In the genomic region with DNA sequence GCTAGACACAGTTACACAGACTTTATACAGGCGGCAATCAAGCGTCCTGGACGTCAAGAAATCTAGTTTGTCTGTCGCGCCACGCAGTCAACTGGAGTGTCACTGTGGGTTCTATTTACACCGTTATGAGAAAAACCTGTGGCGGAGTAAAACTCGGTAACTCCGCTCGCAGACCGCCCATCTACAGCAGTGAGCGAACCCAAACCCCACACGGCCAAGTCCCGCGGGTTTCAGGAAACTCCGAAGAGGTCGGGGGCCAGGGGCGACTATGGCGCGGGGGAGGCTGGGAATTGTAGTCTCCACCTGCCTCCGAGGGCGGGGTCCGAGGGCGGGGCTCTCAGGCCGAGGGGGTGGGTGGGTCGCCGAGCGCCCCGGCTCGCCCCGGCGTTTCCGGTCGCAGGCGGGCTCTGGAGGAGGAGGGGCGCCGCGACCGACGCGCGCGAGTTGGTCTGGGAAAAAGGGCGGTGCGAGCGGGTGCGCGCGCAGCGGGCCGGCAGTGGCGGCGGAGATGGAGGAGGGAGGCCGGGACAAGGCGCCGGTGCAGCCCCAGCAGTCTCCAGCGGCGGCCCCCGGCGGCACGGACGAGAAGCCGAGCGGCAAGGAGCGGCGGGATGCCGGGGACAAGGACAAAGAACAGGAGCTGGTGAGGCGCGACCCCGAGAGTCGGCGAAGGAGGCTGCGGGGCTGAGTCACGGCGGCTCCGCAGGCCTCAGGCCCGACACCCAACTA, we compare ENCODE assay signal across 1 cellular context.
A peak's percentile ranks its signal among the peaks of the same experiment; 100 is the strongest.
TF ChIP-seq lines count a peak whose summit lies in the region.

A gene (plus strand): TSS at position 483 of the 729 bp plus-strand sequence. CDS start 26 bp downstream, at position 509.

TF ChIP-seq in GM12878, 131 proteins besides CTCF, POLR2A, EP300 and RAD21 (continued from another document and continues in another):
- TF ChIP-seq ESRRA (IDR thresholded peaks at IDR 0.05; ENCODE audit: low read length) = no peak
- TF ChIP-seq MTA3 (IDR thresholded peaks at IDR 0.05; ENCODE audit: borderline replicate concordance, low read length) = no peak
- TF ChIP-seq, protein P1, sequence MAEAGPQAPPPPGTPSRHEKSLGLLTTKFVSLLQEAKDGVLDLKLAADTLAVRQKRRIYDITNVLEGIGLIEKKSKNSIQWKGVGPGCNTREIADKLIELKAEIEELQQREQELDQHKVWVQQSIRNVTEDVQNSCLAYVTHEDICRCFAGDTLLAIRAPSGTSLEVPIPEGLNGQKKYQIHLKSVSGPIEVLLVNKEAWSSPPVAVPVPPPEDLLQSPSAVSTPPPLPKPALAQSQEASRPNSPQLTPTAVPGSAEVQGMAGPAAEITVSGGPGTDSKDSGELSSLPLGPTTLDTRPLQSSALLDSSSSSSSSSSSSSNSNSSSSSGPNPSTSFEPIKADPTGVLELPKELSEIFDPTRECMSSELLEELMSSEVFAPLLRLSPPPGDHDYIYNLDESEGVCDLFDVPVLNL (IDR thresholded peaks at IDR 0.05; ENCODE audit: low read depth, low read length) = no peak
- TF ChIP-seq SRF (IDR thresholded peaks at IDR 0.05; ENCODE audit: low read depth in 2 of 2, low read length in 2 of 2) = no peak
- TF ChIP-seq HDAC6 (IDR thresholded peaks at IDR 0.05; ENCODE audit: unreplicated experiment) = no peak
- no peak for TF ChIP-seq RELA (IDR thresholded peaks at IDR 0.05; ENCODE audit: borderline replicate concordance, partially characterized antibody)
- no peak for TF ChIP-seq ZSCAN29 (IDR thresholded peaks at IDR 0.05)
- TF ChIP-seq, protein P2, sequence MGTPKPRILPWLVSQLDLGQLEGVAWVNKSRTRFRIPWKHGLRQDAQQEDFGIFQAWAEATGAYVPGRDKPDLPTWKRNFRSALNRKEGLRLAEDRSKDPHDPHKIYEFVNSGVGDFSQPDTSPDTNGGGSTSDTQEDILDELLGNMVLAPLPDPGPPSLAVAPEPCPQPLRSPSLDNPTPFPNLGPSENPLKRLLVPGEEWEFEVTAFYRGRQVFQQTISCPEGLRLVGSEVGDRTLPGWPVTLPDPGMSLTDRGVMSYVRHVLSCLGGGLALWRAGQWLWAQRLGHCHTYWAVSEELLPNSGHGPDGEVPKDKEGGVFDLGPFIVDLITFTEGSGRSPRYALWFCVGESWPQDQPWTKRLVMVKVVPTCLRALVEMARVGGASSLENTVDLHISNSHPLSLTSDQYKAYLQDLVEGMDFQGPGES (IDR thresholded peaks at IDR 0.05) = no peak
- TF ChIP-seq, protein P3, sequence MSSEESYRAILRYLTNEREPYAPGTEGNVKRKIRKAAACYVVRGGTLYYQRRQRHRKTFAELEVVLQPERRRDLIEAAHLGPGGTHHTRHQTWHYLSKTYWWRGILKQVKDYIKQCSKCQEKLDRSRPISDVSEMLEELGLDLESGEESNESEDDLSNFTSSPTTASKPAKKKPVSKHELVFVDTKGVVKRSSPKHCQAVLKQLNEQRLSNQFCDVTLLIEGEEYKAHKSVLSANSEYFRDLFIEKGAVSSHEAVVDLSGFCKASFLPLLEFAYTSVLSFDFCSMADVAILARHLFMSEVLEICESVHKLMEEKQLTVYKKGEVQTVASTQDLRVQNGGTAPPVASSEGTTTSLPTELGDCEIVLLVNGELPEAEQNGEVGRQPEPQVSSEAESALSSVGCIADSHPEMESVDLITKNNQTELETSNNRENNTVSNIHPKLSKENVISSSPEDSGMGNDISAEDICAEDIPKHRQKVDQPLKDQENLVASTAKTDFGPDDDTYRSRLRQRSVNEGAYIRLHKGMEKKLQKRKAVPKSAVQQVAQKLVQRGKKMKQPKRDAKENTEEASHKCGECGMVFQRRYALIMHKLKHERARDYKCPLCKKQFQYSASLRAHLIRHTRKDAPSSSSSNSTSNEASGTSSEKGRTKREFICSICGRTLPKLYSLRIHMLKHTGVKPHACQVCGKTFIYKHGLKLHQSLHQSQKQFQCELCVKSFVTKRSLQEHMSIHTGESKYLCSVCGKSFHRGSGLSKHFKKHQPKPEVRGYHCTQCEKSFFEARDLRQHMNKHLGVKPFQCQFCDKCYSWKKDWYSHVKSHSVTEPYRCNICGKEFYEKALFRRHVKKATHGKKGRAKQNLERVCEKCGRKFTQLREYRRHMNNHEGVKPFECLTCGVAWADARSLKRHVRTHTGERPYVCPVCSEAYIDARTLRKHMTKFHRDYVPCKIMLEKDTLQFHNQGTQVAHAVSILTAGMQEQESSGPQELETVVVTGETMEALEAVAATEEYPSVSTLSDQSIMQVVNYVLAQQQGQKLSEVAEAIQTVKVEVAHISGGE (CRISPR knock-in tag; IDR thresholded peaks at IDR 0.05) = no peak
- TF ChIP-seq BACH1 (IDR thresholded peaks at IDR 0.05; ENCODE audit: borderline replicate concordance) = peak; percentile 73; the same call in 1 of the 2 replicates
- TF ChIP-seq, protein P4, sequence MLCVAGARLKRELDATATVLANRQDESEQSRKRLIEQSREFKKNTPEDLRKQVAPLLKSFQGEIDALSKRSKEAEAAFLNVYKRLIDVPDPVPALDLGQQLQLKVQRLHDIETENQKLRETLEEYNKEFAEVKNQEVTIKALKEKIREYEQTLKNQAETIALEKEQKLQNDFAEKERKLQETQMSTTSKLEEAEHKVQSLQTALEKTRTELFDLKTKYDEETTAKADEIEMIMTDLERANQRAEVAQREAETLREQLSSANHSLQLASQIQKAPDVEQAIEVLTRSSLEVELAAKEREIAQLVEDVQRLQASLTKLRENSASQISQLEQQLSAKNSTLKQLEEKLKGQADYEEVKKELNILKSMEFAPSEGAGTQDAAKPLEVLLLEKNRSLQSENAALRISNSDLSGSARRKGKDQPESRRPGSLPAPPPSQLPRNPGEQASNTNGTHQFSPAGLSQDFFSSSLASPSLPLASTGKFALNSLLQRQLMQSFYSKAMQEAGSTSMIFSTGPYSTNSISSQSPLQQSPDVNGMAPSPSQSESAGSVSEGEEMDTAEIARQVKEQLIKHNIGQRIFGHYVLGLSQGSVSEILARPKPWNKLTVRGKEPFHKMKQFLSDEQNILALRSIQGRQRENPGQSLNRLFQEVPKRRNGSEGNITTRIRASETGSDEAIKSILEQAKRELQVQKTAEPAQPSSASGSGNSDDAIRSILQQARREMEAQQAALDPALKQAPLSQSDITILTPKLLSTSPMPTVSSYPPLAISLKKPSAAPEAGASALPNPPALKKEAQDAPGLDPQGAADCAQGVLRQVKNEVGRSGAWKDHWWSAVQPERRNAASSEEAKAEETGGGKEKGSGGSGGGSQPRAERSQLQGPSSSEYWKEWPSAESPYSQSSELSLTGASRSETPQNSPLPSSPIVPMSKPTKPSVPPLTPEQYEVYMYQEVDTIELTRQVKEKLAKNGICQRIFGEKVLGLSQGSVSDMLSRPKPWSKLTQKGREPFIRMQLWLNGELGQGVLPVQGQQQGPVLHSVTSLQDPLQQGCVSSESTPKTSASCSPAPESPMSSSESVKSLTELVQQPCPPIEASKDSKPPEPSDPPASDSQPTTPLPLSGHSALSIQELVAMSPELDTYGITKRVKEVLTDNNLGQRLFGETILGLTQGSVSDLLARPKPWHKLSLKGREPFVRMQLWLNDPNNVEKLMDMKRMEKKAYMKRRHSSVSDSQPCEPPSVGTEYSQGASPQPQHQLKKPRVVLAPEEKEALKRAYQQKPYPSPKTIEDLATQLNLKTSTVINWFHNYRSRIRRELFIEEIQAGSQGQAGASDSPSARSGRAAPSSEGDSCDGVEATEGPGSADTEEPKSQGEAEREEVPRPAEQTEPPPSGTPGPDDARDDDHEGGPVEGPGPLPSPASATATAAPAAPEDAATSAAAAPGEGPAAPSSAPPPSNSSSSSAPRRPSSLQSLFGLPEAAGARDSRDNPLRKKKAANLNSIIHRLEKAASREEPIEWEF (IDR thresholded peaks at IDR 0.05; ENCODE audit: insufficient replicate concordance, low read depth, low read length) = no peak
- TF ChIP-seq, protein P5, sequence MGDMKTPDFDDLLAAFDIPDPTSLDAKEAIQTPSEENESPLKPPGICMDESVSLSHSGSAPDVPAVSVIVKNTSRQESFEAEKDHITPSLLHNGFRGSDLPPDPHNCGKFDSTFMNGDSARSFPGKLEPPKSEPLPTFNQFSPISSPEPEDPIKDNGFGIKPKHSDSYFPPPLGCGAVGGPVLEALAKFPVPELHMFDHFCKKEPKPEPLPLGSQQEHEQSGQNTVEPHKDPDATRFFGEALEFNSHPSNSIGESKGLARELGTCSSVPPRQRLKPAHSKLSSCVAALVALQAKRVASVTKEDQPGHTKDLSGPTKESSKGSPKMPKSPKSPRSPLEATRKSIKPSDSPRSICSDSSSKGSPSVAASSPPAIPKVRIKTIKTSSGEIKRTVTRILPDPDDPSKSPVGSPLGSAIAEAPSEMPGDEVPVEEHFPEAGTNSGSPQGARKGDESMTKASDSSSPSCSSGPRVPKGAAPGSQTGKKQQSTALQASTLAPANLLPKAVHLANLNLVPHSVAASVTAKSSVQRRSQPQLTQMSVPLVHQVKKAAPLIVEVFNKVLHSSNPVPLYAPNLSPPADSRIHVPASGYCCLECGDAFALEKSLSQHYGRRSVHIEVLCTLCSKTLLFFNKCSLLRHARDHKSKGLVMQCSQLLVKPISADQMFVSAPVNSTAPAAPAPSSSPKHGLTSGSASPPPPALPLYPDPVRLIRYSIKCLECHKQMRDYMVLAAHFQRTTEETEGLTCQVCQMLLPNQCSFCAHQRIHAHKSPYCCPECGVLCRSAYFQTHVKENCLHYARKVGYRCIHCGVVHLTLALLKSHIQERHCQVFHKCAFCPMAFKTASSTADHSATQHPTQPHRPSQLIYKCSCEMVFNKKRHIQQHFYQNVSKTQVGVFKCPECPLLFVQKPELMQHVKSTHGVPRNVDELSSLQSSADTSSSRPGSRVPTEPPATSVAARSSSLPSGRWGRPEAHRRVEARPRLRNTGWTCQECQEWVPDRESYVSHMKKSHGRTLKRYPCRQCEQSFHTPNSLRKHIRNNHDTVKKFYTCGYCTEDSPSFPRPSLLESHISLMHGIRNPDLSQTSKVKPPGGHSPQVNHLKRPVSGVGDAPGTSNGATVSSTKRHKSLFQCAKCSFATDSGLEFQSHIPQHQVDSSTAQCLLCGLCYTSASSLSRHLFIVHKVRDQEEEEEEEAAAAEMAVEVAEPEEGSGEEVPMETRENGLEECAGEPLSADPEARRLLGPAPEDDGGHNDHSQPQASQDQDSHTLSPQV (IDR thresholded peaks at IDR 0.05) = no peak
- peak; percentile 54; the same call in 1 of the 2 replicates for TF ChIP-seq PML (IDR thresholded peaks at IDR 0.05; ENCODE audit: low read length)
- TF ChIP-seq, protein P6, sequence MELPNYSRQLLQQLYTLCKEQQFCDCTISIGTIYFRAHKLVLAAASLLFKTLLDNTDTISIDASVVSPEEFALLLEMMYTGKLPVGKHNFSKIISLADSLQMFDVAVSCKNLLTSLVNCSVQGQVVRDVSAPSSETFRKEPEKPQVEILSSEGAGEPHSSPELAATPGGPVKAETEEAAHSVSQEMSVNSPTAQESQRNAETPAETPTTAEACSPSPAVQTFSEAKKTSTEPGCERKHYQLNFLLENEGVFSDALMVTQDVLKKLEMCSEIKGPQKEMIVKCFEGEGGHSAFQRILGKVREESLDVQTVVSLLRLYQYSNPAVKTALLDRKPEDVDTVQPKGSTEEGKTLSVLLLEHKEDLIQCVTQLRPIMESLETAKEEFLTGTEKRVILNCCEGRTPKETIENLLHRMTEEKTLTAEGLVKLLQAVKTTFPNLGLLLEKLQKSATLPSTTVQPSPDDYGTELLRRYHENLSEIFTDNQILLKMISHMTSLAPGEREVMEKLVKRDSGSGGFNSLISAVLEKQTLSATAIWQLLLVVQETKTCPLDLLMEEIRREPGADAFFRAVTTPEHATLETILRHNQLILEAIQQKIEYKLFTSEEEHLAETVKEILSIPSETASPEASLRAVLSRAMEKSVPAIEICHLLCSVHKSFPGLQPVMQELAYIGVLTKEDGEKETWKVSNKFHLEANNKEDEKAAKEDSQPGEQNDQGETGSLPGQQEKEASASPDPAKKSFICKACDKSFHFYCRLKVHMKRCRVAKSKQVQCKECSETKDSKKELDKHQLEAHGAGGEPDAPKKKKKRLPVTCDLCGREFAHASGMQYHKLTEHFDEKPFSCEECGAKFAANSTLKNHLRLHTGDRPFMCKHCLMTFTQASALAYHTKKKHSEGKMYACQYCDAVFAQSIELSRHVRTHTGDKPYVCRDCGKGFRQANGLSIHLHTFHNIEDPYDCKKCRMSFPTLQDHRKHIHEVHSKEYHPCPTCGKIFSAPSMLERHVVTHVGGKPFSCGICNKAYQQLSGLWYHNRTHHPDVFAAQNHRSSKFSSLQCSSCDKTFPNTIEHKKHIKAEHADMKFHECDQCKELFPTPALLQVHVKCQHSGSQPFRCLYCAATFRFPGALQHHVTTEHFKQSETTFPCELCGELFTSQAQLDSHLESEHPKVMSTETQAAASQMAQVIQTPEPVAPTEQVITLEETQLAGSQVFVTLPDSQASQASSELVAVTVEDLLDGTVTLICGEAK (IDR thresholded peaks at IDR 0.05; ENCODE audit: borderline replicate concordance) = 0 out of 2 replicates have a peak, but pooled peaks have one; percentile 57
- TF ChIP-seq, protein P7, sequence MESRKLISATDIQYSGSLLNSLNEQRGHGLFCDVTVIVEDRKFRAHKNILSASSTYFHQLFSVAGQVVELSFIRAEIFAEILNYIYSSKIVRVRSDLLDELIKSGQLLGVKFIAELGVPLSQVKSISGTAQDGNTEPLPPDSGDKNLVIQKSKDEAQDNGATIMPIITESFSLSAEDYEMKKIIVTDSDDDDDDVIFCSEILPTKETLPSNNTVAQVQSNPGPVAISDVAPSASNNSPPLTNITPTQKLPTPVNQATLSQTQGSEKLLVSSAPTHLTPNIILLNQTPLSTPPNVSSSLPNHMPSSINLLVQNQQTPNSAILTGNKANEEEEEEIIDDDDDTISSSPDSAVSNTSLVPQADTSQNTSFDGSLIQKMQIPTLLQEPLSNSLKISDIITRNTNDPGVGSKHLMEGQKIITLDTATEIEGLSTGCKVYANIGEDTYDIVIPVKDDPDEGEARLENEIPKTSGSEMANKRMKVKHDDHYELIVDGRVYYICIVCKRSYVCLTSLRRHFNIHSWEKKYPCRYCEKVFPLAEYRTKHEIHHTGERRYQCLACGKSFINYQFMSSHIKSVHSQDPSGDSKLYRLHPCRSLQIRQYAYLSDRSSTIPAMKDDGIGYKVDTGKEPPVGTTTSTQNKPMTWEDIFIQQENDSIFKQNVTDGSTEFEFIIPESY (IDR thresholded peaks at IDR 0.05) = no peak
- peak; percentile 55; the same call in 1 of the 2 replicates for TF ChIP-seq CBFB (IDR thresholded peaks at IDR 0.05; ENCODE audit: low read depth)
- no peak for TF ChIP-seq EZH2 (IDR thresholded peaks at IDR 0.05; ENCODE audit: borderline replicate concordance, control insufficient read depth, low read depth, low read length)
- TF ChIP-seq, protein P8, sequence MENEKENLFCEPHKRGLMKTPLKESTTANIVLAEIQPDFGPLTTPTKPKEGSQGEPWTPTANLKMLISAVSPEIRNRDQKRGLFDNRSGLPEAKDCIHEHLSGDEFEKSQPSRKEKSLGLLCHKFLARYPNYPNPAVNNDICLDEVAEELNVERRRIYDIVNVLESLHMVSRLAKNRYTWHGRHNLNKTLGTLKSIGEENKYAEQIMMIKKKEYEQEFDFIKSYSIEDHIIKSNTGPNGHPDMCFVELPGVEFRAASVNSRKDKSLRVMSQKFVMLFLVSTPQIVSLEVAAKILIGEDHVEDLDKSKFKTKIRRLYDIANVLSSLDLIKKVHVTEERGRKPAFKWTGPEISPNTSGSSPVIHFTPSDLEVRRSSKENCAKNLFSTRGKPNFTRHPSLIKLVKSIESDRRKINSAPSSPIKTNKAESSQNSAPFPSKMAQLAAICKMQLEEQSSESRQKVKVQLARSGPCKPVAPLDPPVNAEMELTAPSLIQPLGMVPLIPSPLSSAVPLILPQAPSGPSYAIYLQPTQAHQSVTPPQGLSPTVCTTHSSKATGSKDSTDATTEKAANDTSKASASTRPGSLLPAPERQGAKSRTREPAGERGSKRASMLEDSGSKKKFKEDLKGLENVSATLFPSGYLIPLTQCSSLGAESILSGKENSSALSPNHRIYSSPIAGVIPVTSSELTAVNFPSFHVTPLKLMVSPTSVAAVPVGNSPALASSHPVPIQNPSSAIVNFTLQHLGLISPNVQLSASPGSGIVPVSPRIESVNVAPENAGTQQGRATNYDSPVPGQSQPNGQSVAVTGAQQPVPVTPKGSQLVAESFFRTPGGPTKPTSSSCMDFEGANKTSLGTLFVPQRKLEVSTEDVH (IDR thresholded peaks at IDR 0.05; ENCODE audit: low read depth, partially characterized antibody) = no peak
- TF ChIP-seq BCL11A (IDR thresholded peaks at IDR 0.05; ENCODE audit: low read depth, low read length) = no peak
- peak; percentile 41; the same call in 1 of the 2 replicates for TF ChIP-seq RUNX3 (IDR thresholded peaks at IDR 0.05; ENCODE audit: low read length)
- TF ChIP-seq MXI1 (IDR thresholded peaks at IDR 0.05; ENCODE audit: low read depth, low read length) = peak; percentile 73; the same call in 1 of the 2 replicates
